Comparison of ENCODE assay signal across 24 cellular contexts in the genomic region with DNA sequence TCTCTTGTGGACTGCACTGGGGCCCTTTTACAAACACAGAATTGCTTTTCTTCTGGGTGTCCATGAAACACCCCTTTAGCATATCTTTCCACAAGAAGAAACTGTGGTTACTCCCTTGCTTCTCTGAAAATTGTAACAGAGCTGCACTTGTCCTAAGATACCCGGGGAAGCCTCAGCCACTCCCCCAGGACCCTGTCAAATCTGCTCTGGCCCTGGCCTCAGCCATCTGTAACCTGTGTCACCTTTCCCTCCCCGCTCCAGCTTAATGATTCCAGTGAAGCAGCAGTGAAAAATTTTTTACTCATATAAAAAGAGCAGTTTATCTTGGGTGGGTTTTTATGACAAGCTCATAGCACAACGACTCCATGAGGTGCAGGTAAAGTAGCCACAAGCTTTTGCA. TPM values are rescaled to one million over a fixed set of nuclear protein-coding genes. Genes with fewer than 3 reads are reported as not detected.
A peak's percentile ranks its signal among the peaks of the same experiment; 100 is the strongest.
DNase-seq lines count a peak whose midpoint lies in the region; ATAC-seq and TF ChIP-seq lines count a peak whose summit lies in the region.
"Had no signal": no experiment of that assay in that cellular context is flagged by ENCODE, and none has a peak within 500 bp of the region (broad histone marks: within the 10 kb centered on the region; RNA-seq: fewer than 3 reads in every experiment).

No MANE protein-coding gene starts in this region.

- DNase-seq in WERI-Rb-1 (peak; percentile 54), testis (peak; percentile 64), T-helper 1 cell (no peak)
- no peak for DNase-seq in stimulated activated naive CD8-positive, alpha-beta T cell treated with anti-CD3 and anti-CD28 coated beads, Interleukin-15, Interleukin-2, amounts not matched to agents 100 U/mL and 50 U/mL, for 24 hours
- DNase-seq: 8988T; ACHN; BE2C; C1 segment of cervical spinal cord; Caco-2; Calu3; CD4-positive, CD25-positive, alpha-beta regulatory T cell; CD8-positive, alpha-beta T cell; DMS 273 treated with DMSO at 0.1 percent for 48 hours; DMS153; DMS53; DMS79; DND-41; EL; GDM1 had no signal

- H3K27ac ChIP-seq in WERI-Rb-1 (peak overlapping the region; percentile 1; the same call in 1 of the 2 replicates), testis (no peak overlapping the region)
- H3K27ac ChIP-seq: BLaER1 had no signal

- no peak for TF ChIP-seq POLR2A in testis (IDR thresholded peaks at IDR 0.05)

- no peaks in the 10 kb centered on the region for H3K27me3 ChIP-seq in WERI-Rb-1 (ENCODE audit: insufficient read depth, low read depth, severe bottlenecking)
- H3K27me3 ChIP-seq in testis, result no peaks in the 10 kb centered on the region
- H3K27me3 ChIP-seq: BE2C, BLaER1 had no signal

- intact Hi-C loops in testis (cut with DNase I; ENCODE audit: low total_unique reads), result no loop called here

- no peaks in the 10 kb centered on the region for H3K9me3 Mint-ChIP-seq in nephron
- H3K9me3 Mint-ChIP-seq: CD4-positive, CD25-positive, alpha-beta regulatory T cell; CD8-positive, alpha-beta T cell had no signal

- peak overlapping the region; percentile 15 to 48 (median 17) for H3K4me3 Mint-ChIP-seq in nephron
- H3K4me3 Mint-ChIP-seq: CD14-positive monocyte; CD8-positive, alpha-beta T cell had no signal

- H3K36me3 Mint-ChIP-seq in nephron (ENCODE audit: low read depth), result no peaks in the 10 kb centered on the region
- H3K36me3 Mint-ChIP-seq: CD4-positive, CD25-positive, alpha-beta regulatory T cell had no signal

- H3K4me1 Mint-ChIP-seq in nephron, result peaks cover 13% of the 10 kb centered on the region

- no peaks in the 10 kb centered on the region for H3K36me3 ChIP-seq in WERI-Rb-1
- no peaks in the 10 kb centered on the region for H3K36me3 ChIP-seq in testis (ENCODE audit: low read depth, missing control alignments)
- H3K36me3 ChIP-seq: BE2C, BLaER1 had no signal

- peaks cover 5% of the 10 kb centered on the region for H3K4me1 ChIP-seq in testis

- no peak overlapping the region for H3K27ac Mint-ChIP-seq in nephron
- H3K27ac Mint-ChIP-seq: CD4-positive, CD25-positive, alpha-beta regulatory T cell; CD8-positive, alpha-beta T cell had no signal

- ATAC-seq in GM18519 (IDR thresholded peaks at IDR 0.05; ENCODE audit: low FRiP score, unreplicated experiment), result no peak
- ATAC-seq in stimulated activated naive CD8-positive, alpha-beta T cell treated with anti-CD3 and anti-CD28 coated beads, Interleukin-15, Interleukin-2, amounts not matched to agents 100 U/mL and 50 U/mL, for 24 hours, result no peak
- ATAC-seq: CD8-positive, alpha-beta T cell; GM12878 had no signal

- peaks cover 2% of the 10 kb centered on the region for H3K9me3 ChIP-seq in WERI-Rb-1 (ENCODE audit: severe bottlenecking)
- H3K9me3 ChIP-seq in testis, result no peaks in the 10 kb centered on the region
- H3K9me3 ChIP-seq: BE2C, BLaER1, Caco-2 had no signal

- H3K27me3 Mint-ChIP-seq in nephron (ENCODE audit: low read depth), result peaks cover 40% of the 10 kb centered on the region
- H3K27me3 Mint-ChIP-seq: CD4-positive, CD25-positive, alpha-beta regulatory T cell had no signal

- TF ChIP-seq CTCF in WERI-Rb-1 (IDR thresholded peaks at IDR 0.05; ENCODE audit: low read depth, low read length) (no peak), nephron (IDR thresholded peaks at IDR 0.05; ENCODE audit: unreplicated experiment in 3 of 3) (no peak), testis (IDR thresholded peaks at IDR 0.05) (no peak)

- H3K4me3 ChIP-seq in WERI-Rb-1 (ENCODE audit: low read depth, low read length) (no peak overlapping the region), testis (no peak overlapping the region)
- H3K4me3 ChIP-seq: BLaER1, GM12878 had no signal

- WGBS in testis, 2 donors, result 56 to 66% methylated on average over 3 of the region's 3 CpGs

RNA-seq across cellular contexts. Expression of a gene that starts 3.4 kb away (rescaled TPM):
- 10 to 100 TPM; 29.2 to 42.4 TPM for total RNA-seq in testis
- 53.9 TPM for polyA plus RNA-seq in testis (ENCODE audit: insufficient read depth, low read depth, low replicate concordance)

RNA-seq across cellular contexts. Expression of a gene that starts 23.6 kb away (rescaled TPM):
- 10 to 100 TPM; 39.5 to 45.4 TPM for total RNA-seq in testis
- 68.0 TPM for polyA plus RNA-seq in testis (ENCODE audit: insufficient read depth, low read depth, low replicate concordance)

RNA-seq across cellular contexts. Expression of a gene that starts 35.5 kb away (rescaled TPM):
- total RNA-seq in testis, result 10 to 100 TPM; 11.6 TPM
- 35.9 TPM for polyA plus RNA-seq in testis (ENCODE audit: insufficient read depth, low read depth, low replicate concordance)

Comparison
In these comparisons a context has a peak if more than half of its experiments do, and no peak if none do; other contexts are left out.
1. DNase-seq: peak in WERI-Rb-1 (single experiment) and testis (single experiment); none in T-helper 1 cell (0 of 5) and stimulated activated naive CD8-positive, alpha-beta T cell treated with anti-CD3 and anti-CD28 coated beads, Interleukin-15, Interleukin-2, amounts not matched to agents 100 U/mL and 50 U/mL, for 24 hours (single experiment).